Comparison of ENCODE assay signal across 9 cellular contexts in genomic region chr1:36322085-36322785, GRCh38. TPM values are rescaled to one million over a fixed set of nuclear protein-coding genes. Genes with fewer than 3 reads are reported as not detected.
DNase-seq lines count a peak whose midpoint lies in the region; ATAC-seq and TF ChIP-seq lines count a peak whose summit lies in the region.
"Had no signal": no experiment of that assay in that cellular context is flagged by ENCODE, and none has a peak within 500 bp of the region (broad histone marks: within the 10 kb centered on the region; RNA-seq: fewer than 3 reads in every experiment).

No MANE protein-coding gene starts in this region.

- no peaks in the 10 kb centered on the region for H3K36me3 ChIP-seq in stomach smooth muscle (ENCODE audit: control insufficient read depth in 2 of 2, insufficient read depth in 2 of 2, low read length in 2 of 2)

- H3K4me3 ChIP-seq in astrocyte of the spinal cord (ENCODE audit: low read depth, low read length) = peak overlapping the region; percentile 77
- H3K4me3 ChIP-seq in stomach smooth muscle (ENCODE audit: low read length in 2 of 2) = peak overlapping the region in 1 of 2 donors; percentile 77

- no peak overlapping the region for H3K9ac ChIP-seq in stomach smooth muscle (ENCODE audit: low read length in 2 of 2)

- ATAC-seq in HG02763 (IDR thresholded peaks at IDR 0.05; ENCODE audit: unreplicated experiment) = no peak

- H3K4me1 ChIP-seq in stomach smooth muscle (ENCODE audit: control insufficient read depth, insufficient read depth, low read length) = peaks cover 29% of the 10 kb centered on the region

- no peaks in the 10 kb centered on the region for H3K27me3 ChIP-seq in stomach smooth muscle (ENCODE audit: control insufficient read depth in 1 of 2, insufficient read depth in 2 of 2, low read length in 2 of 2)

- H3K27ac ChIP-seq in stomach smooth muscle (ENCODE audit: low read length) = peak overlapping the region; percentile 70

- no peaks in the 10 kb centered on the region for H3K9me3 ChIP-seq in stomach smooth muscle (ENCODE audit: control insufficient read depth in 2 of 2, low read length in 2 of 2)

- no peak for TF ChIP-seq CTCF in astrocyte of the spinal cord (IDR thresholded peaks at IDR 0.05; ENCODE audit: low read depth, low read length)

- DNase-seq in NCI-H748 (lab: John Stamatoyannopoulos, UW; ENCODE audit: unreplicated experiment) = peak; percentile 26
- DNase-seq in NCI-H748 treated with DMSO at 0.1 percent for 48 hours (lab: John Stamatoyannopoulos, UW) = no peak
- DNase-seq in astrocyte of the spinal cord (ENCODE audit: low read depth, low spot score) = no peak
- peak; percentile 55 for DNase-seq in left kidney (ENCODE audit: low read depth, low spot score)
- no peak for DNase-seq in mesenteric fat pad (ENCODE audit: low spot score)
- no peak for DNase-seq in HuH-7.5 (ENCODE audit: low spot score)
- DNase-seq: OCI-M1 had no signal

- in situ Hi-C loops in astrocyte of the spinal cord (cut with HindIII; ENCODE audit: low sequenced_read_pairs) = no loop called here

RNA-seq across cellular contexts. Expression of gene EVA1B, which starts 1.2 kb away (rescaled TPM):
- 34.5 TPM for total RNA-seq in mesenteric fat pad

RNA-seq across cellular contexts. Expression of gene SH3D21, which starts 16.1 kb away (rescaled TPM):
- total RNA-seq in mesenteric fat pad = 2.6 TPM

Comparison
In these comparisons a context has a peak if more than half of its experiments do, and no peak if none do; other contexts are left out.
1. DNase-seq: peak in NCI-H748 (single experiment) and left kidney (single experiment); none in NCI-H748 treated with DMSO at 0.1 percent for 48 hours (single experiment), astrocyte of the spinal cord (single experiment), mesenteric fat pad (single experiment) and HuH-7.5 (single experiment).